Comparison of ENCODE assay signal across 8 cellular contexts in the genomic region with DNA sequence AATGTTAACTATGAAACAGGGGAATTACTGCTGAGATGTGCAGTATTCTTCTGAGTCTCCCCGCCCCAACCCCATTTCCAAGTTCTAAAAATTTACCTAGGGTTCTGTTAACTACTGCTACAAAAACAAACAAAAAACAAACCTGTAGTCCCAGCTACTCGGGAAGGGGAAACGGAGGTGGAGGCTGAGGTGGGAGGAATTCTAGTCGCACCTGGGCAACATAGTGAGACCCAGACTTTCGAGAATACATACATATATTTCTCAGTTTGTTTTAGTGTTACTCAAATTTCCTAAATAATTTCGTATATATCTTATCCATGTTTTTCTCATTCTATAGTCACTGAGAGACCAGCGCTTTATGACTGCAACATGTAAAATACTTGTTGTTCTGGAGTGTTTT. TPM values are rescaled to one million over a fixed set of nuclear protein-coding genes. Genes with fewer than 3 reads are reported as not detected.
DNase-seq lines count a peak whose midpoint lies in the region; ATAC-seq, FAIRE-seq and TF ChIP-seq lines count a peak whose summit lies in the region.

No MANE protein-coding gene starts in this region.

- H3K36me3 ChIP-seq in BE2C, result no peaks in the 10 kb centered on the region
- H3K36me3 ChIP-seq in MG63, result no peaks in the 10 kb centered on the region
- no peaks in the 10 kb centered on the region for H3K36me3 ChIP-seq in ectodermal cell (ENCODE audit: control insufficient read depth, insufficient read depth, low read length)

- H3K36me3 Mint-ChIP-seq in nephron progenitor cell (ENCODE audit: low read depth), result peaks cover 12% of the 10 kb centered on the region

- 59 to 75% methylated on average over 3 to 6 of the region's 7 CpGs for WGBS in ectodermal cell, 2 experiments

- H3K4me3 ChIP-seq in BE2C (ENCODE audit: low read depth, low read length), result peak overlapping the region; percentile 78
- H3K4me3 ChIP-seq in MG63, result peak overlapping the region; percentile 84
- H3K4me3 ChIP-seq in ectodermal cell (ENCODE audit: insufficient read depth, low read depth, low read length), result peak overlapping the region; percentile 94

- H3K27me3 ChIP-seq in BE2C (no peaks in the 10 kb centered on the region), MG63 (no peaks in the 10 kb centered on the region), ectodermal cell (ENCODE audit: control insufficient read depth, insufficient read depth, low read length, poor library complexity, severe bottlenecking) (no peaks in the 10 kb centered on the region)

- no peaks in the 10 kb centered on the region for H3K27me3 Mint-ChIP-seq in nephron progenitor cell (ENCODE audit: low read depth, poor library complexity)

- peak overlapping the region; percentile 100 for H3K27ac Mint-ChIP-seq in nephron progenitor cell

- TF ChIP-seq CTCF in BE2C (IDR thresholded peaks at IDR 0.05; ENCODE audit: low read depth, low read length) (no peak), nephron progenitor cell (IDR thresholded peaks at IDR 0.05) (no peak), D721Med (IDR thresholded peaks at IDR 0.05; ENCODE audit: insufficient read depth, missing control alignments) (no peak)

- no peak for FAIRE-seq in D721Med (lab: Jason Lieb, UNC)

- H3K27ac ChIP-seq in ectodermal cell (ENCODE audit: insufficient read depth, low read depth, low read length, poor library complexity, severe bottlenecking), result no peak overlapping the region

- H3K9me3 Mint-ChIP-seq in nephron progenitor cell, result peaks cover 23% of the 10 kb centered on the region

- H3K9me3 ChIP-seq in BE2C, result no peaks in the 10 kb centered on the region
- H3K9me3 ChIP-seq in MG63, result no peaks in the 10 kb centered on the region
- H3K9me3 ChIP-seq in ectodermal cell (ENCODE audit: control insufficient read depth, low read length), result no peaks in the 10 kb centered on the region

- no peaks in the 10 kb centered on the region for H3K4me1 ChIP-seq in BE2C
- peaks cover 6% of the 10 kb centered on the region for H3K4me1 ChIP-seq in ectodermal cell (ENCODE audit: control insufficient read depth, insufficient read depth, low read length)

- no peak for DNase-seq in BE2C
- DNase-seq in MG63, result no peak
- no peak for DNase-seq in nephron progenitor cell
- DNase-seq in cortex of kidney (lab: John Stamatoyannopoulos, UW), result no peak
- no peak for DNase-seq in D721Med (ENCODE audit: insufficient read length, low spot score)
- no peak for DNase-seq in NCI-H2107 treated with DMSO at 0.1 percent for 48 hours (lab: John Stamatoyannopoulos, UW; ENCODE audit: unreplicated experiment)

- peak overlapping the region; percentile 97 for H3K4me3 Mint-ChIP-seq in nephron progenitor cell

- ATAC-seq in GM18909 (IDR thresholded peaks at IDR 0.05; ENCODE audit: poor library complexity, unreplicated experiment), result no peak

- H3K4me1 Mint-ChIP-seq in nephron progenitor cell, result peaks cover 24% of the 10 kb centered on the region

RNA-seq across cellular contexts. Expression of gene STAM2, which starts 1.0 kb away (rescaled TPM):
- 4.9 TPM for polyA plus RNA-seq in BE2C (2012; ENCODE audit: insufficient read depth, insufficient read length, low read depth)
- total RNA-seq in MG63 (2014; rRNA removed; shearing (Covaris generic); ENCODE audit: low replicate concordance), result 31.9 and 33.1 TPM in 2 replicates
- 10.7 TPM for polyA plus RNA-seq in ectodermal cell (2013, experiment 1 of 4)
- polyA plus RNA-seq in ectodermal cell (2013, experiment 2 of 4), result 13.9 TPM
- polyA plus RNA-seq in ectodermal cell (2013, experiment 3 of 4), result 10.1 TPM
- 11.0 TPM for polyA plus RNA-seq in ectodermal cell (2013, experiment 4 of 4)
